17 cellular contexts compared by ENCODE assay signal in the genomic region with DNA sequence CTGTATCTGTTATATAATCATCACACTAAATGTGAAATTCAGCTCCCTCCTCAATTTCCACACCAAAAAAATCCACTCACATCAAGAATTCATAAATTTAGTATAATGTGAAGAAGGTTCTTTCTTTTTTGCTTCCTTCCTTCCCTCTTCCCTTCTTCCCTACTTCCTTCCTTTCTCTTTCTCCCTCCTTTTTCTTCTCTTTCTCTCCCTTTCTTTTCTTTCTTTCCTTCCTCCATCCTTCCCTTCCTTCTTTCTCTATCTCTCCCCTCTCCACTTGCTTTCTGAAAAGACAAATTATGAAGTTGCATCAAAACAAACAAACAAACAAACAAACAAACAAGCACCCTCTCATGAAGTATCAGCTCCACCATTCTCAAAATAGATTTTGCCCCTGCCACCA.
A peak's percentile ranks its signal among the peaks of the same experiment; 100 is the strongest.
DNase-seq lines count a peak whose midpoint lies in the region; ATAC-seq, FAIRE-seq and TF ChIP-seq lines count a peak whose summit lies in the region.
"Had no signal": no experiment of that assay in that cellular context is flagged by ENCODE, and none has a peak within 500 bp of the region (broad histone marks: within the 10 kb centered on the region; RNA-seq: fewer than 3 reads in every experiment).

No MANE protein-coding gene starts in this region.

- H3K9me3 ChIP-seq in BLaER1 treated with 17β-estradiol and CSF1 and Interleukin-3, amounts not matched to agents 10 nM and 100 nM (replicated peaks in 1 of 11): peaks cover 0 to 8% (median 0%) of the 10 kb centered on the region in 11 experiments; a peak in 7 of 22 replicates
- H3K9me3 ChIP-seq in astrocyte (ENCODE audit: insufficient read depth, low read depth, low read length): no peaks in the 10 kb centered on the region
- peaks cover 0 to 3% (median 0%) of the 10 kb centered on the region in 5 donors for H3K9me3 ChIP-seq in subcutaneous abdominal adipose tissue (ENCODE audit: control insufficient read depth in 5 of 5, low read length in 5 of 5)

- in situ Hi-C loops in KBM-7 (cut with MboI; ENCODE audit: low pct_unique_long_range_greater_than_20kb, low sequenced_read_pairs): no loop called here

- H3K4me2 ChIP-seq in BLaER1 treated with 17β-estradiol and CSF1 and Interleukin-3, amounts not matched to agents 10 nM and 100 nM: peak overlapping the region in 7 of 11 experiments; percentile 6 to 69 (median 49); a peak in 9 of 22 replicates
- H3K4me2 ChIP-seq in astrocyte (ENCODE audit: low read length): no peak overlapping the region

- CTCF ChIA-PET in activated CD8-positive, alpha-beta T cell treated with anti-CD3 and anti-CD28 coated beads, Interleukin-2, amount 10 ng/mL, durations not matched to agents 7 days and 5 days (lab: Charles Lee): interaction anchor here (2.7 kb wide), 1 partner anchor 19 kb away, joined by 10 read pairs; no protein-coding TSS in a partner anchor
- CTCF ChIA-PET in activated CD8-positive, alpha-beta T cell treated with anti-CD3 and anti-CD28 coated beads for 36 hours (lab: Charles Lee): interaction anchor here (1.1 to 2.8 kb wide), 2 partner anchors 10 to 57 kb away, joined by 3 to 11 read pairs; no protein-coding TSS in a partner anchor

- H4K20me1 ChIP-seq in BLaER1 treated with 17β-estradiol and CSF1 and Interleukin-3, amounts not matched to agents 10 nM and 100 nM: no peaks in the 10 kb centered on the region
- H4K20me1 ChIP-seq in astrocyte (ENCODE audit: insufficient read depth, low read length): no peaks in the 10 kb centered on the region

- H3K36me3 ChIP-seq in BLaER1 treated with 17β-estradiol and CSF1 and Interleukin-3, amounts not matched to agents 10 nM and 100 nM: no peaks in the 10 kb centered on the region
- H3K36me3 ChIP-seq in astrocyte (ENCODE audit: insufficient read depth, low read length) (no peaks in the 10 kb centered on the region), subcutaneous abdominal adipose tissue (ENCODE audit: control insufficient read depth in 5 of 5, insufficient read depth in 5 of 5, low read length in 5 of 5) (no peaks in the 10 kb centered on the region)

- no peak for FAIRE-seq in astrocyte (lab: Jason Lieb, UNC)
- FAIRE-seq: GM12878, GM18507, H54 had no signal

- POLR2A ChIA-PET in activated CD8-positive, alpha-beta T cell treated with anti-CD3 and anti-CD28 coated beads, Interleukin-2, amount 10 ng/mL, durations not matched to agents 7 days and 5 days (lab: Charles Lee): no interaction called here
- POLR2A ChIA-PET in activated CD8-positive, alpha-beta T cell treated with anti-CD3 and anti-CD28 coated beads for 36 hours (lab: Charles Lee): no interaction called here

- intact Hi-C loops in activated CD8-positive, alpha-beta T cell treated with anti-CD3 and anti-CD28 coated beads for 36 hours (cut with micrococcal nuclease): no loop called here

- H3K27me3 ChIP-seq in BLaER1 treated with 17β-estradiol and CSF1 and Interleukin-3, amounts not matched to agents 10 nM and 100 nM: no peaks in the 10 kb centered on the region
- H3K27me3 ChIP-seq in astrocyte (ENCODE audit: insufficient read depth, low read length) (peaks cover 2% of the 10 kb centered on the region), subcutaneous abdominal adipose tissue (ENCODE audit: control insufficient read depth in 5 of 5, insufficient read depth in 4 of 5, low read length in 5 of 5) (no peaks in the 10 kb centered on the region)

- peaks cover 38% of the 10 kb centered on the region for H3K4me1 Mint-ChIP-seq in activated CD8-positive, alpha-beta T cell treated with anti-CD3 and anti-CD28 coated beads, Interleukin-2, amount 10 ng/mL, durations not matched to agents 7 days and 5 days (ENCODE audit: low read depth)
- peaks cover 43% of the 10 kb centered on the region for H3K4me1 Mint-ChIP-seq in activated CD8-positive, alpha-beta T cell treated with anti-CD3 and anti-CD28 coated beads for 36 hours (ENCODE audit: low read depth)
- peaks cover 9% of the 10 kb centered on the region for H3K4me1 Mint-ChIP-seq in astrocyte (ENCODE audit: low read depth, unreplicated experiment)

- no peak for TF ChIP-seq CTCF in activated CD8-positive, alpha-beta T cell treated with anti-CD3 and anti-CD28 coated beads for 36 hours (IDR thresholded peaks at IDR 0.05)
- TF ChIP-seq CTCF in astrocyte (IDR thresholded peaks at IDR 0.05; ENCODE audit: insufficient read depth, low read depth, low read length): no peak

- H3K4me3 ChIP-seq in BLaER1 treated with 17β-estradiol and CSF1 and Interleukin-3, amounts not matched to agents 10 nM and 100 nM: no peak overlapping the region
- no peak overlapping the region for H3K4me3 ChIP-seq in astrocyte (ENCODE audit: insufficient read depth, low read depth, low read length)
- H3K4me3 ChIP-seq in subcutaneous abdominal adipose tissue (ENCODE audit: low read depth in 1 of 5, low read length in 5 of 5): no peak overlapping the region
- H3K4me3 ChIP-seq: GM12878, GM23248 had no signal

- H3K9ac ChIP-seq in BLaER1 treated with 17β-estradiol and CSF1 and Interleukin-3, amounts not matched to agents 10 nM and 100 nM: no peak overlapping the region
- no peak overlapping the region for H3K9ac ChIP-seq in astrocyte (ENCODE audit: low read length)
- H3K9ac ChIP-seq in subcutaneous abdominal adipose tissue (ENCODE audit: low read length in 5 of 5): no peak overlapping the region
- H3K9ac ChIP-seq: GM23248 had no signal

- H3K27ac Mint-ChIP-seq in activated CD8-positive, alpha-beta T cell treated with anti-CD3 and anti-CD28 coated beads, Interleukin-2, amount 10 ng/mL, durations not matched to agents 7 days and 5 days: peak overlapping the region; percentile 17
- no peak overlapping the region for H3K27ac Mint-ChIP-seq in activated CD8-positive, alpha-beta T cell treated with anti-CD3 and anti-CD28 coated beads for 36 hours
- peak overlapping the region; percentile 36 for H3K27ac Mint-ChIP-seq in astrocyte (ENCODE audit: unreplicated experiment)
- H3K27ac Mint-ChIP-seq: CD4-positive, alpha-beta T cell had no signal

- peaks cover 5% of the 10 kb centered on the region for H3K27me3 Mint-ChIP-seq in activated CD8-positive, alpha-beta T cell treated with anti-CD3 and anti-CD28 coated beads, Interleukin-2, amount 10 ng/mL, durations not matched to agents 7 days and 5 days (ENCODE audit: low read depth)
- no peaks in the 10 kb centered on the region for H3K27me3 Mint-ChIP-seq in activated CD8-positive, alpha-beta T cell treated with anti-CD3 and anti-CD28 coated beads for 36 hours
- H3K27me3 Mint-ChIP-seq in astrocyte (ENCODE audit: low read depth, unreplicated experiment): no peaks in the 10 kb centered on the region
- H3K27me3 Mint-ChIP-seq: CD4-positive, alpha-beta T cell had no signal

- peak overlapping the region in 5 of 11 experiments; percentile 69 to 80 (median 76); a peak in 7 of 22 replicates for H3K27ac ChIP-seq in BLaER1 treated with 17β-estradiol and CSF1 and Interleukin-3, amounts not matched to agents 10 nM and 100 nM
- H3K27ac ChIP-seq in astrocyte (ENCODE audit: low read depth, low read length) (no peak overlapping the region), subcutaneous abdominal adipose tissue (ENCODE audit: low read depth, low read length) (peak overlapping the region; percentile 96)
- H3K27ac ChIP-seq: GM23248 had no signal

- no peaks in the 10 kb centered on the region for H3K79me2 ChIP-seq in astrocyte (ENCODE audit: insufficient read depth, low read length)

- no peak for DNase-seq in activated CD8-positive, alpha-beta T cell treated with anti-CD3 and anti-CD28 coated beads, Interleukin-2, amount 10 ng/mL, durations not matched to agents 7 days and 5 days
- no peak for DNase-seq in activated CD8-positive, alpha-beta T cell treated with anti-CD3 and anti-CD28 coated beads for 36 hours
- DNase-seq in astrocyte (ENCODE audit: low read depth): no peak
- no peak for DNase-seq in NCI-H128 (lab: John Stamatoyannopoulos, UW; ENCODE audit: unreplicated experiment)
- DNase-seq in KBM-7: no peak
- DNase-seq: 8988T; AML-193; C1 segment of cervical spinal cord; CD4-positive, alpha-beta T cell; DMS79; GM23248 had no signal

- H3K4me1 ChIP-seq in BLaER1 treated with 17β-estradiol and CSF1 and Interleukin-3, amounts not matched to agents 10 nM and 100 nM: peaks cover 14 to 31% (median 26%) of the 10 kb centered on the region in 10 experiments
- H3K4me1 ChIP-seq in astrocyte (ENCODE audit: insufficient read depth, low read length): no peaks in the 10 kb centered on the region
- peaks cover 2 to 20% (median 16%) of the 10 kb centered on the region in 5 donors for H3K4me1 ChIP-seq in subcutaneous abdominal adipose tissue (ENCODE audit: control insufficient read depth in 5 of 5, insufficient read depth in 5 of 5, low read length in 5 of 5)

- no peaks in the 10 kb centered on the region for H3K9me3 Mint-ChIP-seq in activated CD8-positive, alpha-beta T cell treated with anti-CD3 and anti-CD28 coated beads, Interleukin-2, amount 10 ng/mL, durations not matched to agents 7 days and 5 days (ENCODE audit: insufficient read depth)
- peaks cover 1% of the 10 kb centered on the region for H3K9me3 Mint-ChIP-seq in activated CD8-positive, alpha-beta T cell treated with anti-CD3 and anti-CD28 coated beads for 36 hours
- peaks cover 2% of the 10 kb centered on the region for H3K9me3 Mint-ChIP-seq in astrocyte (ENCODE audit: unreplicated experiment)
- H3K9me3 Mint-ChIP-seq: CD4-positive, alpha-beta T cell had no signal

- H3K36me3 Mint-ChIP-seq in activated CD8-positive, alpha-beta T cell treated with anti-CD3 and anti-CD28 coated beads, Interleukin-2, amount 10 ng/mL, durations not matched to agents 7 days and 5 days (ENCODE audit: low read depth): no peaks in the 10 kb centered on the region
- no peaks in the 10 kb centered on the region for H3K36me3 Mint-ChIP-seq in activated CD8-positive, alpha-beta T cell treated with anti-CD3 and anti-CD28 coated beads for 36 hours (ENCODE audit: low read depth)
- H3K36me3 Mint-ChIP-seq in astrocyte (ENCODE audit: low read depth, unreplicated experiment): no peaks in the 10 kb centered on the region

- H3K4me3 Mint-ChIP-seq in activated CD8-positive, alpha-beta T cell treated with anti-CD3 and anti-CD28 coated beads, Interleukin-2, amount 10 ng/mL, durations not matched to agents 7 days and 5 days: no peak overlapping the region
- no peak overlapping the region for H3K4me3 Mint-ChIP-seq in activated CD8-positive, alpha-beta T cell treated with anti-CD3 and anti-CD28 coated beads for 36 hours
- H3K4me3 Mint-ChIP-seq in astrocyte (ENCODE audit: unreplicated experiment): no peak overlapping the region
- H3K4me3 Mint-ChIP-seq: CD4-positive, alpha-beta T cell had no signal

- no peak for ATAC-seq in activated CD8-positive, alpha-beta T cell treated with anti-CD3 and anti-CD28 coated beads, Interleukin-2, amount 10 ng/mL, durations not matched to agents 7 days and 5 days
- ATAC-seq in activated CD8-positive, alpha-beta T cell treated with anti-CD3 and anti-CD28 coated beads for 36 hours: no peak
- ATAC-seq: GM12878, HCT116 had no signal

- no peak overlapping the region for H2AFZ ChIP-seq in astrocyte (ENCODE audit: low read depth, low read length)
- H2AFZ ChIP-seq: GM23248 had no signal
